ENCODE assay signal across 9 cellular contexts in the genomic region with DNA sequence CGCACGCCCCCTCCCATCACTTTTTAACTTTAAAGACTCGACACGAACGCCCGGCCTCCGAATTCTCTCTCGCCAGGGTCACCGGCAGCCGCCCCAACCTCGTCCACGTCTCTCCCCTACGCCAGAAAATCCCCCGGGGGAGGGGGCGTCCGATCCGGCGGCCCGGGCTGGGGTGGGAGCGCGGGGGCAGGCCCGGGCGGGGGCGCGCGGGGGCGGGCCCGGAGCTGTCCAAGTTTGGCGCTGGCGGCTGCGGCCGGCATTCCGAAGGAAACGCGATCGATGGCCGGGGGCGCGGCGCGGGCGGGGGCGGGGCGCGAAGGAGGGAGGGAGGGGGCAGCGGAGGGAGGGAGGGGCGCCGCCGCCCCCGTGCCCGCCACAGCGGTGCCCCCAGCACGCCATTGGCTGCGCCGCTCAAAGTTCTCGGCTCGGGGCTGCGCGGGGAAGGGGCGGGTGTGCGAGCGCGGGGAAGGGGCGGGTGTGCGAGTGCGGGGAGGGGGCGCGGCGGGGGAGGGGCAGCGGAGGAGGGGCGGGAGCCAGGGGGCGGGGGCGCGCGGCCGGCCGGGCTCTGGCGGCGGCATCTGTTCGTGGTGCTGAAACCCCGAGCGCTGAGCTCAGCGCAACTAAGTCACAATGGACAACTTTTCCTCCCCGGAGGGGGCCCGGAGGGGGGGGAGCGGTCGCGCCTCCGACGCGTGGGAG. TPM values are rescaled to one million over a fixed set of nuclear protein-coding genes. Genes with fewer than 3 reads are reported as not detected.
DNase-seq lines count a peak whose midpoint lies in the region; ATAC-seq and TF ChIP-seq lines count a peak whose summit lies in the region.
"Had no signal": no experiment of that assay in that cellular context is flagged by ENCODE, and none has a peak within 500 bp of the region (broad histone marks: within the 10 kb centered on the region; RNA-seq: fewer than 3 reads in every experiment).

No MANE protein-coding gene starts in this region.

- peaks cover 9 to 10% of the 10 kb centered on the region in 2 donors for H3K4me1 Mint-ChIP-seq in natural killer cell treated with Interleukin-12 subunit alpha and Interleukin-12 subunit beta and Interleukin-15 and Interleukin-18, amount 100 ng/mL, for 72 hours (ENCODE audit: low read depth in 2 of 2)
- H3K4me1 Mint-ChIP-seq in natural killer cell, result peaks cover 13 to 14% of the 10 kb centered on the region in 2 donors

- H3K27ac ChIP-seq in heart left ventricle (peak overlapping the region in 8 of 12 donors; percentile 3 to 69 (median 62)), gastrocnemius medialis (peak overlapping the region in 1 of 4 donors; percentile 4)
- H3K27ac ChIP-seq: HL-60 had no signal

- peaks cover 6% of the 10 kb centered on the region for H3K36me3 Mint-ChIP-seq in natural killer cell treated with Interleukin-12 subunit alpha and Interleukin-12 subunit beta and Interleukin-15 and Interleukin-18, amount 100 ng/mL, for 72 hours
- H3K36me3 Mint-ChIP-seq in natural killer cell, result no peaks in the 10 kb centered on the region

- no peak for TF ChIP-seq POLR2A in heart left ventricle (IDR thresholded peaks at IDR 0.05)
- no peak for TF ChIP-seq POLR2A in gastrocnemius medialis (IDR thresholded peaks at IDR 0.05)

- H3K4me3 Mint-ChIP-seq in natural killer cell treated with Interleukin-12 subunit alpha and Interleukin-12 subunit beta and Interleukin-15 and Interleukin-18, amount 100 ng/mL, for 72 hours, result no peak overlapping the region
- H3K4me3 Mint-ChIP-seq in natural killer cell, result no peak overlapping the region

- H3K27me3 Mint-ChIP-seq in natural killer cell treated with Interleukin-12 subunit alpha and Interleukin-12 subunit beta and Interleukin-15 and Interleukin-18, amount 100 ng/mL, for 72 hours, result peaks cover 49 to 61% of the 10 kb centered on the region in 2 donors
- peaks cover 64 to 68% of the 10 kb centered on the region in 2 donors for H3K27me3 Mint-ChIP-seq in natural killer cell (ENCODE audit: low read depth in 2 of 2)

- H3K27ac Mint-ChIP-seq in natural killer cell treated with Interleukin-12 subunit alpha and Interleukin-12 subunit beta and Interleukin-15 and Interleukin-18, amount 100 ng/mL, for 72 hours, result no peak overlapping the region
- H3K27ac Mint-ChIP-seq in natural killer cell, result no peak overlapping the region

- ATAC-seq in SK-N-SH treated with all-trans-retinoic acid at 6 μM for 48 hours, result peak; percentile 30; the same call in 1 of the 3 replicates
- ATAC-seq in heart left ventricle, result peak in 3 of 4 donors; percentile 18 to 62 (median 60)
- ATAC-seq in gastrocnemius medialis, result no peak
- ATAC-seq in natural killer cell treated with Interleukin-12 subunit alpha and Interleukin-12 subunit beta and Interleukin-15 and Interleukin-18, amount 100 ng/mL, for 72 hours, result no peak
- ATAC-seq in natural killer cell, result no peak

- TF ChIP-seq CTCF in GM10266 (IDR thresholded peaks at IDR 0.05; ENCODE audit: control insufficient read depth, insufficient read depth, low read depth, missing control alignments) (no peak), heart left ventricle (IDR thresholded peaks at IDR 0.05) (no peak), gastrocnemius medialis (IDR thresholded peaks at IDR 0.05 in 4 of 5, conservative IDR thresholded peaks at IDR 0.05 in 1 of 5) (no peak), natural killer cell (IDR thresholded peaks at IDR 0.05) (no peak)

- peaks cover 0 to 48% (median 14%) of the 10 kb centered on the region in 12 donors for H3K4me1 ChIP-seq in heart left ventricle
- peaks cover 12 to 28% of the 10 kb centered on the region in 2 donors for H3K4me1 ChIP-seq in gastrocnemius medialis

- intact Hi-C loops in heart left ventricle (cut with DNase I), result no loop called here
- intact Hi-C loops in gastrocnemius medialis (cut with DNase I; ENCODE audit: low total_unique reads), result no loop called here
- intact Hi-C loops in natural killer cell (cut with micrococcal nuclease), result no loop called here

- DNase-seq in GM10266 (ENCODE audit: extremely low spot score) (peak; percentile 65), heart left ventricle (peak in 3 of 5 donors; percentile 37 to 40 (median 38)), gastrocnemius medialis (no peak), NCI-H187 treated with DMSO at 0.1 percent for 48 hours (lab: John Stamatoyannopoulos, UW) (no peak), natural killer cell (no peak)
- DNase-seq in natural killer cell treated with Interleukin-12 subunit alpha and Interleukin-12 subunit beta and Interleukin-15 and Interleukin-18, amount 100 ng/mL, for 72 hours (ENCODE audit: low spot score), result no peak
- no peak for DNase-seq in activated CD4-positive, CD25-positive, alpha-beta regulatory T cell treated with anti-CD3 and anti-CD28 coated beads, Interleukin-2, amount 50 U/mL, for 72 hours

- no peaks in the 10 kb centered on the region for H3K36me3 ChIP-seq in heart left ventricle
- H3K36me3 ChIP-seq in gastrocnemius medialis, result no peaks in the 10 kb centered on the region

- WGBS in heart left ventricle, 4 donors, result 0 to 2% (median 1%) methylated on average over 9 to 87 of the region's 91 CpGs

- in situ Hi-C loops in gastrocnemius medialis (cut with MboI; ENCODE audit: low sequenced_read_pairs in 4 of 4), result no loop called here

- H3K9me3 ChIP-seq in heart left ventricle (no peaks in the 10 kb centered on the region), gastrocnemius medialis (no peaks in the 10 kb centered on the region)

- peak overlapping the region; percentile 19 to 72 (median 54) for H3K4me3 ChIP-seq in heart left ventricle
- H3K4me3 ChIP-seq in gastrocnemius medialis, result peak overlapping the region; percentile 48 to 61 (median 53)

- H3K27me3 ChIP-seq in heart left ventricle (peaks cover 0 to 78% (median 18%) of the 10 kb centered on the region in 9 donors), gastrocnemius medialis (peaks cover 59 to 67% (median 65%) of the 10 kb centered on the region in 3 donors)

- no peaks in the 10 kb centered on the region for H3K9me3 Mint-ChIP-seq in natural killer cell treated with Interleukin-12 subunit alpha and Interleukin-12 subunit beta and Interleukin-15 and Interleukin-18, amount 100 ng/mL, for 72 hours
- no peaks in the 10 kb centered on the region for H3K9me3 Mint-ChIP-seq in natural killer cell

TF ChIP-seq in SK-N-SH treated with all-trans-retinoic acid at 6 μM for 48 hours, 23 proteins besides CTCF, POLR2A, EP300 and RAD21:
- no peak for TF ChIP-seq PPARA (CRISPR knock-in tag; IDR thresholded peaks at IDR 0.05; ENCODE audit: borderline replicate concordance)
- TF ChIP-seq TOX (CRISPR knock-in tag; IDR thresholded peaks at IDR 0.05; ENCODE audit: borderline replicate concordance), result no peak
- TF ChIP-seq OSR1 (CRISPR knock-in tag; IDR thresholded peaks at IDR 0.05), result no peak

RNA-seq across cellular contexts. Expression of a gene that starts 2.4 kb away (rescaled TPM):
- total RNA-seq in heart left ventricle, result 1 to 10 TPM in 2 of 9 donors, under 1 TPM in 3, not detected in 4; 0.40 to 1.6 (median 0.63) TPM
- polyA plus RNA-seq in heart left ventricle, result under 1 TPM; 0.04 TPM
- total RNA-seq in gastrocnemius medialis, result under 1 TPM in 1 of 4 donors, not detected in 3; 0.07 TPM
- total RNA-seq in natural killer cell treated with Interleukin-12 subunit alpha and Interleukin-12 subunit beta and Interleukin-15 and Interleukin-18, amount 100 ng/mL, for 72 hours, result under 1 TPM in 1 of 2 donors, not detected in 1; 0.36 TPM
- not detected for total RNA-seq in natural killer cell

Comparison
In these comparisons a context has a peak if more than half of its experiments do, and no peak if none do; other contexts are left out.
1. DNase-seq: peak in GM10266 (single experiment) and heart left ventricle (3 of 5); none in gastrocnemius medialis (0 of 2), NCI-H187 treated with DMSO at 0.1 percent for 48 hours (single experiment), natural killer cell treated with Interleukin-12 subunit alpha and Interleukin-12 subunit beta and Interleukin-15 and Interleukin-18, amount 100 ng/mL, for 72 hours (single experiment), activated CD4-positive, CD25-positive, alpha-beta regulatory T cell treated with anti-CD3 and anti-CD28 coated beads, Interleukin-2, amount 50 U/mL, for 72 hours (single experiment) and natural killer cell (single experiment).
2. ATAC-seq: peak in SK-N-SH treated with all-trans-retinoic acid at 6 μM for 48 hours (single experiment) and heart left ventricle (3 of 4); none in gastrocnemius medialis (0 of 2), natural killer cell treated with Interleukin-12 subunit alpha and Interleukin-12 subunit beta and Interleukin-15 and Interleukin-18, amount 100 ng/mL, for 72 hours (0 of 2) and natural killer cell (0 of 3).